1 cellular context compared by ENCODE assay signal in genomic region chr7:2821161-2821841, GRCh38.
TF ChIP-seq lines count a peak whose summit lies in the region.

No MANE protein-coding gene starts in this region.

TF ChIP-seq in H1, 55 proteins besides CTCF, POLR2A, EP300 and RAD21 (continued from another document):
- TF ChIP-seq CHD7 (IDR thresholded peaks at IDR 0.05; ENCODE audit: insufficient replicate concordance, low read length) (peak; percentile 48), RNF2 (IDR thresholded peaks at IDR 0.05; ENCODE audit: borderline replicate concordance, low read depth, low read length, missing control alignments, poor library complexity, severe bottlenecking) (no peak), CBX8 (IDR thresholded peaks at IDR 0.05; ENCODE audit: borderline replicate concordance, low read depth, low read length) (no peak), USF2 (IDR thresholded peaks at IDR 0.05; ENCODE audit: low read length) (no peak), CTBP2 (IDR thresholded peaks at IDR 0.05; ENCODE audit: borderline replicate concordance, insufficient read depth, insufficient read length, low read length) (no peak), JUN (IDR thresholded peaks at IDR 0.05; ENCODE audit: low read depth, low read length) (no peak), EZH2 (IDR thresholded peaks at IDR 0.05; ENCODE audit: low read depth, low read length, severe bottlenecking) (no peak), YY1 (IDR thresholded peaks at IDR 0.05; ENCODE audit: low read depth, low read length) (peak; percentile 62; the same call in 1 of the 2 replicates), ASH2L (IDR thresholded peaks at IDR 0.05; ENCODE audit: low read length) (no peak), SP1 (IDR thresholded peaks at IDR 0.05; ENCODE audit: low read depth, low read length) (peak; percentile 24; the same call in 1 of the 2 replicates), PHF8 (conservative IDR thresholded peaks at IDR 0.05; ENCODE audit: low read depth, low read length) (no peak), JUND (IDR thresholded peaks at IDR 0.05; ENCODE audit: low read length) (peak; percentile 5; the same call in 1 of the 2 replicates), TCF12 (IDR thresholded peaks at IDR 0.05; ENCODE audit: low read depth, low read length) (peak; percentile 90; the same call in 1 of the 2 replicates), SRF (IDR thresholded peaks at IDR 0.05; ENCODE audit: low read depth, low read length) (peak; percentile 63), CBX5 (IDR thresholded peaks at IDR 0.05; ENCODE audit: low read depth, low read length) (no peak), BRCA1 (IDR thresholded peaks at IDR 0.05; ENCODE audit: low read depth, low read length) (no peak), FOSL1 (IDR thresholded peaks at IDR 0.05; ENCODE audit: insufficient read depth, low read depth, low read length) (no peak), POLR2AphosphoS5 (IDR thresholded peaks at IDR 0.05; ENCODE audit: low read depth, low read length) (peak; percentile 23; the same call in 1 of the 2 replicates), BACH1 (IDR thresholded peaks at IDR 0.05; ENCODE audit: low read length) (peak; percentile 11; the same call in 1 of the 2 replicates), KDM5A (IDR thresholded peaks at IDR 0.05; ENCODE audit: low read length) (no peak), CHD2 (IDR thresholded peaks at IDR 0.05; ENCODE audit: low read length) (no peak), GTF2F1 (IDR thresholded peaks at IDR 0.05; ENCODE audit: borderline replicate concordance, low read depth, low read length) (no peak), SP4 (IDR thresholded peaks at IDR 0.05; ENCODE audit: low read length) (no peak), EGR1 (IDR thresholded peaks at IDR 0.05; ENCODE audit: borderline replicate concordance, low read depth, low read length) (no peak), SIX5 (IDR thresholded peaks at IDR 0.05; ENCODE audit: low read depth, low read length) (no peak), MAX (IDR thresholded peaks at IDR 0.05) (no peak), ATF2 (IDR thresholded peaks at IDR 0.05; ENCODE audit: low read length) (peak; percentile 55; the same call in 1 of the 2 replicates), TBP (IDR thresholded peaks at IDR 0.05; ENCODE audit: low read depth, low read length) (peak; percentile 45; the same call in 1 of the 2 replicates)
